1 cellular context compared by ENCODE assay signal in genomic region chr11:67711212-67711611, GRCh38.
TF ChIP-seq lines count a peak whose summit lies in the region.

No MANE protein-coding gene starts in this region.

TF ChIP-seq in H1, 55 proteins besides CTCF, POLR2A, EP300 and RAD21:
- TF ChIP-seq, protein P1, sequence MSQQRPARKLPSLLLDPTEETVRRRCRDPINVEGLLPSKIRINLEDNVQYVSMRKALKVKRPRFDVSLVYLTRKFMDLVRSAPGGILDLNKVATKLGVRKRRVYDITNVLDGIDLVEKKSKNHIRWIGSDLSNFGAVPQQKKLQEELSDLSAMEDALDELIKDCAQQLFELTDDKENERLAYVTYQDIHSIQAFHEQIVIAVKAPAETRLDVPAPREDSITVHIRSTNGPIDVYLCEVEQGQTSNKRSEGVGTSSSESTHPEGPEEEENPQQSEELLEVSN (IDR thresholded peaks at IDR 0.05): peak; percentile 33; the same call in 1 of the 2 replicates
